Comparison of ENCODE assay signal across 21 cellular contexts in genomic region chr1:40755052-40755451, GRCh38. TPM values are rescaled to one million over a fixed set of nuclear protein-coding genes. Genes with fewer than 3 reads are reported as not detected.
DNase-seq lines count a peak whose midpoint lies in the region; ATAC-seq and TF ChIP-seq lines count a peak whose summit lies in the region.
"Had no signal": no experiment of that assay in that cellular context is flagged by ENCODE, and none has a peak within 500 bp of the region (broad histone marks: within the 10 kb centered on the region; RNA-seq: fewer than 3 reads in every experiment).

No MANE protein-coding gene starts in this region.

- H3K36me3 ChIP-seq in cardiac muscle cell (peaks cover 86% of the 10 kb centered on the region), thyroid gland (peaks cover 45 to 53% of the 10 kb centered on the region in 2 donors)

- ATAC-seq in Right ventricle myocardium inferior = no peak
- ATAC-seq: A549; HCT116; stimulated activated naive CD8-positive, alpha-beta T cell treated with anti-CD3 and anti-CD28 coated beads, Interleukin-15, amount 100 ng/mL, for 72 hours; T-helper 17 cell had no signal

- H3K27ac ChIP-seq in cardiac muscle cell (peak overlapping the region; percentile 38), thyroid gland (no peak overlapping the region)
- H3K27ac ChIP-seq: A549 had no signal

- TF ChIP-seq CTCF in cardiac muscle cell (IDR thresholded peaks at IDR 0.05; ENCODE audit: low read depth, low read length) = no peak
- no peak for TF ChIP-seq CTCF in fibroblast of mammary gland (conservative IDR thresholded peaks at IDR 0.05; ENCODE audit: control insufficient read depth, insufficient read depth, low read depth, low read length)
- no peak for TF ChIP-seq CTCF in thyroid gland (IDR thresholded peaks at IDR 0.05)

- H3K4me3 ChIP-seq in cardiac muscle cell (no peak overlapping the region), fibroblast of mammary gland (ENCODE audit: control insufficient read depth, low read depth, low read length) (no peak overlapping the region), thyroid gland (replicated peaks in 1 of 3) (no peak overlapping the region)
- H3K4me3 ChIP-seq: A549, smooth muscle cell had no signal

- H3K4me1 ChIP-seq in cardiac muscle cell (ENCODE audit: low read depth) = no peaks in the 10 kb centered on the region
- H3K4me1 ChIP-seq in thyroid gland = peaks cover 11 to 17% of the 10 kb centered on the region in 2 donors

- TF ChIP-seq POLR2A in thyroid gland (IDR thresholded peaks at IDR 0.05) = no peak

- WGBS in thyroid gland, 2 donors = 37 to 47% methylated on average over 3 of the region's 3 CpGs

- intact Hi-C loops in Right ventricle myocardium inferior (cut with DNase I) (no loop called here), thyroid gland (cut with DNase I) (no loop called here)

- H3K27me3 ChIP-seq in cardiac muscle cell = no peaks in the 10 kb centered on the region
- no peaks in the 10 kb centered on the region for H3K27me3 ChIP-seq in thyroid gland

- DNase-seq in cardiac muscle cell (ENCODE audit: low read depth in 1 of 2, low spot score in 1 of 2) = peak in 1 of 2 donors; percentile 73
- DNase-seq in Right ventricle myocardium inferior (ENCODE audit: missing footprints) = no peak
- peak; percentile 62 for DNase-seq in fibroblast of mammary gland (ENCODE audit: low read depth)
- DNase-seq in medulla oblongata (ENCODE audit: extremely low spot score) = peak; percentile 40
- peak; percentile 22 to 25 for DNase-seq in thyroid gland
- DNase-seq in LoVo (ENCODE audit: low spot score) = no peak
- DNase-seq in HK-2 (ENCODE audit: unreplicated experiment) = no peak
- DNase-seq in activated CD4-positive, alpha-beta T cell treated with anti-CD3 and anti-CD28 coated beads, Interleukin-2, amount 50 U/mL, for 48 hours = no peak
- DNase-seq: activated CD4-positive, alpha-beta T cell treated with anti-CD3 and anti-CD28 coated beads, Interleukin-2, amount 10 ng/mL, durations not matched to agents 24 days and 14 days; effector memory CD4-positive, alpha-beta T cell; EL; KG1; kidney glomerular epithelial cell; NCI-H187; NCI-H524 treated with DMSO at 0.1 percent for 48 hours; stimulated activated naive CD8-positive, alpha-beta T cell treated with anti-CD3 and anti-CD28 coated beads, Interleukin-15, amount 100 ng/mL, for 72 hours; T-helper 17 cell had no signal

- H3K9me3 ChIP-seq in cardiac muscle cell (ENCODE audit: low read depth) = no peaks in the 10 kb centered on the region
- no peaks in the 10 kb centered on the region for H3K9me3 ChIP-seq in thyroid gland
- H3K9me3 ChIP-seq: A549 had no signal

RNA-seq across cellular contexts. Expression of gene KCNQ4, which starts 28.5 kb away (rescaled TPM):
- total RNA-seq in cardiac muscle cell (1.3 and 3.7 TPM in 2 replicates), Right ventricle myocardium inferior (2.8 TPM), thyroid gland (1 to 10 TPM in 1 of 4 donors, under 1 TPM in 3; 0.11 to 1.1 (median 0.40) TPM)
- 0.13 and 1.0 TPM in 2 replicates for polyA plus RNA-seq in cardiac muscle cell
- total RNA-seq: smooth muscle cell had no signal
- polyA plus RNA-seq: neural cell had no signal

Comparison
In these comparisons a context has a peak if more than half of its experiments do, and no peak if none do; other contexts are left out.
1. DNase-seq: peak in fibroblast of mammary gland (single experiment), medulla oblongata (single experiment) and thyroid gland (2 of 2); none in Right ventricle myocardium inferior (single experiment), LoVo (single experiment), HK-2 (single experiment) and activated CD4-positive, alpha-beta T cell treated with anti-CD3 and anti-CD28 coated beads, Interleukin-2, amount 50 U/mL, for 48 hours (0 of 2).